ENCODE assay signal across 15 cellular contexts in genomic region chr12:95999484-95999883, GRCh38.
A peak's percentile ranks its signal among the peaks of the same experiment; 100 is the strongest.
DNase-seq lines count a peak whose midpoint lies in the region; ATAC-seq lines count a peak whose summit lies in the region.
"Had no signal": no experiment of that assay in that cellular context is flagged by ENCODE, and none has a peak within 500 bp of the region (broad histone marks: within the 10 kb centered on the region; RNA-seq: fewer than 3 reads in every experiment).

No MANE protein-coding gene starts in this region.

- H3K4me3 Mint-ChIP-seq in effector memory CD8-positive, alpha-beta T cell: no peak overlapping the region
- H3K4me3 Mint-ChIP-seq in memory B cell: no peak overlapping the region
- H3K4me3 Mint-ChIP-seq in stimulated activated memory B cell treated with anti-CD40 and anti-IgM and Interleukin-4, amounts not matched to agents 10 μg/mL and 1 μg/mL and 100 μg/mL, for 72 hours: no peak overlapping the region
- H3K4me3 Mint-ChIP-seq: B cell; CD4-positive, alpha-beta T cell; CD8-positive, alpha-beta memory T cell had no signal

- DNase-seq in NCI-H82 (lab: John Stamatoyannopoulos, UW) (peak; percentile 4), NCI-H82 treated with DMSO at 0.1 percent for 48 hours (lab: John Stamatoyannopoulos, UW; ENCODE audit: unreplicated experiment) (no peak), memory B cell (ENCODE audit: low spot score in 2 of 2) (no peak), NCI-H2107 treated with DMSO at 0.1 percent for 48 hours (lab: John Stamatoyannopoulos, UW; ENCODE audit: unreplicated experiment) (no peak)
- no peak for DNase-seq in effector memory CD8-positive, alpha-beta T cell
- DNase-seq in stimulated activated CD4-positive, alpha-beta T cell treated with anti-CD3 and anti-CD28 coated beads, Interleukin-1b, Interleukin-23, amount 100 ng/mL, for 48 hours: no peak
- DNase-seq: CD4-positive, alpha-beta T cell; CD8-positive, alpha-beta memory T cell; DMS 273 treated with DMSO at 0.1 percent for 48 hours; DMS79 treated with DMSO at 0.1 percent for 48 hours; GF-D8; GOT3 had no signal

- peak overlapping the region; percentile 5 to 59 for H3K27ac Mint-ChIP-seq in effector memory CD8-positive, alpha-beta T cell
- H3K27ac Mint-ChIP-seq in memory B cell: peak overlapping the region; percentile 42
- peak overlapping the region; percentile 18 for H3K27ac Mint-ChIP-seq in stimulated activated memory B cell treated with anti-CD40 and anti-IgM and Interleukin-4, amounts not matched to agents 10 μg/mL and 1 μg/mL and 100 μg/mL, for 72 hours
- H3K27ac Mint-ChIP-seq: CD4-positive, alpha-beta T cell had no signal

- H3K9me3 Mint-ChIP-seq in effector memory CD8-positive, alpha-beta T cell: no peaks in the 10 kb centered on the region
- H3K9me3 Mint-ChIP-seq in memory B cell: no peaks in the 10 kb centered on the region
- H3K9me3 Mint-ChIP-seq in stimulated activated memory B cell treated with anti-CD40 and anti-IgM and Interleukin-4, amounts not matched to agents 10 μg/mL and 1 μg/mL and 100 μg/mL, for 72 hours: no peaks in the 10 kb centered on the region
- H3K9me3 Mint-ChIP-seq: CD4-positive, alpha-beta T cell; CD8-positive, alpha-beta memory T cell had no signal

- H3K36me3 Mint-ChIP-seq in effector memory CD8-positive, alpha-beta T cell (ENCODE audit: insufficient read depth): peaks cover 33% of the 10 kb centered on the region
- H3K36me3 Mint-ChIP-seq in memory B cell: peaks cover 26% of the 10 kb centered on the region
- peaks cover 32% of the 10 kb centered on the region for H3K36me3 Mint-ChIP-seq in stimulated activated memory B cell treated with anti-CD40 and anti-IgM and Interleukin-4, amounts not matched to agents 10 μg/mL and 1 μg/mL and 100 μg/mL, for 72 hours

- peaks cover 6 to 8% of the 10 kb centered on the region in 2 donors for H3K4me1 Mint-ChIP-seq in effector memory CD8-positive, alpha-beta T cell (ENCODE audit: low read depth in 2 of 2)
- peaks cover 10% of the 10 kb centered on the region for H3K4me1 Mint-ChIP-seq in memory B cell
- H3K4me1 Mint-ChIP-seq in stimulated activated memory B cell treated with anti-CD40 and anti-IgM and Interleukin-4, amounts not matched to agents 10 μg/mL and 1 μg/mL and 100 μg/mL, for 72 hours: peaks cover 12% of the 10 kb centered on the region

- ATAC-seq in effector memory CD8-positive, alpha-beta T cell (replicated peaks): no peak
- ATAC-seq in memory B cell (ENCODE audit: low read depth) (no peak), HG03025 (IDR thresholded peaks at IDR 0.05; ENCODE audit: low FRiP score, unreplicated experiment) (no peak)
- no peak for ATAC-seq in stimulated activated memory B cell treated with anti-CD40 and anti-IgM and Interleukin-4, amounts not matched to agents 10 μg/mL and 1 μg/mL and 100 μg/mL, for 72 hours

- no peaks in the 10 kb centered on the region for H3K27me3 Mint-ChIP-seq in effector memory CD8-positive, alpha-beta T cell
- H3K27me3 Mint-ChIP-seq in memory B cell: no peaks in the 10 kb centered on the region
- no peaks in the 10 kb centered on the region for H3K27me3 Mint-ChIP-seq in stimulated activated memory B cell treated with anti-CD40 and anti-IgM and Interleukin-4, amounts not matched to agents 10 μg/mL and 1 μg/mL and 100 μg/mL, for 72 hours
- H3K27me3 Mint-ChIP-seq: B cell; CD4-positive, alpha-beta T cell; CD8-positive, alpha-beta memory T cell had no signal
